Comparison of ENCODE assay signal across 9 cellular contexts in the genomic region with DNA sequence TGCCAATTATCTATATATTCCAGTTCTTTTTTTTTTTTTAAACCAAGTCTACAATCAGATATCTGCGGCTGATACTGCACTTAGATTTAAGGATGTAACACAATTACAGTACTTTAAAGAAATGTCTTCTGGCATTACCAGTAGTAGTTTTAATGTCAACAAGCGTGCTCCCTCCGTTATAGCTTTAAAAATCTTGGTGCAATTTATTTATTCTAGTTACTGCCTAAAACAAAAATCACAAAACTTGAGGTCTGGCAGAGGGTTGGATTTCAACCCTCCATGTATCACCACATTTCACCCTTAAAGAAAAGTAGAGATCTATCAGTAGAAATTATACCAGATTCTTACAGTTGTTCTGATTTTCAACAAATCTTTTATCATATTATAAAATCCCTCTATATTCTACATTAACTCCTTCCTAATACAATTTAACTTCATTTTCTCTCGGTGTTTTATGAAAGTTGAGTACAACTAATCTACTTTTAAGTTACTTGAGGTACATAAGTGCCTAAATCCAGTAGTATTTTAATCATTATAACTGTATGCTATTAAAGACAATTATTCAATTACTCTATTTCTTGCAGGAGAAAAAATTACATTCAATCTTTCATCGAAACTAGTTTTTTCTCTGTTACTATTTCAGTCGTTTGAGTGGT. TPM values are rescaled to one million over a fixed set of nuclear protein-coding genes. Genes with fewer than 3 reads are reported as not detected.
DNase-seq lines count a peak whose midpoint lies in the region; ATAC-seq and TF ChIP-seq lines count a peak whose summit lies in the region.
"Had no signal": no experiment of that assay in that cellular context is flagged by ENCODE, and none has a peak within 500 bp of the region (broad histone marks: within the 10 kb centered on the region; RNA-seq: fewer than 3 reads in every experiment).

No MANE protein-coding gene starts in this region.

- no peak for ATAC-seq in stimulated activated memory B cell treated with anti-CD40 and anti-IgM and Interleukin-4, amounts not matched to agents 10 μg/mL and 1 μg/mL and 100 μg/mL, for 72 hours
- ATAC-seq: activated naive CD4-positive, alpha-beta T cell treated with anti-CD3 and anti-CD28 coated beads, Interleukin-2, amount 50 U/mL, for 72 hours had no signal

- WGBS in mammary epithelial cell (ENCODE audit: low coverage, missing lambda C conversion rate) = 93% methylated on average over 6 of the region's 6 CpGs

- BruUV-seq in Calu3 (replicated peaks; lab: Mats Ljungman, UMichigan) (no TSS peak), mammary epithelial cell (replicated peaks; lab: Mats Ljungman, UMichigan) (no TSS peak)

- peak overlapping the region; percentile 82 for H3K27ac ChIP-seq in mammary epithelial cell (ENCODE audit: insufficient read depth, low read depth, low read length)
- H3K27ac ChIP-seq in osteoblast (ENCODE audit: low read depth, low read length) = no peak overlapping the region
- H3K27ac ChIP-seq in CD4-positive, alpha-beta memory T cell (ENCODE audit: low read depth, low read length) = no peak overlapping the region

- peak overlapping the region; percentile 70 for H2AFZ ChIP-seq in mammary epithelial cell (ENCODE audit: low read depth, low read length)
- H2AFZ ChIP-seq in osteoblast (ENCODE audit: low read length) = no peak overlapping the region

- intact Hi-C loops in Calu3 (cut with micrococcal nuclease; ENCODE audit: unreplicated experiment) (loop anchor here (2.0 to 5.0 kb wide), 2 partner anchors 25 to 69 kb away; no protein-coding TSS in a partner anchor), mammary epithelial cell (cut with micrococcal nuclease) (loop anchor here (10.0 kb wide), 2 partner anchors 119 to 231 kb away; a partner anchor contains a TSS)
- intact Hi-C loops in CD4-positive, alpha-beta memory T cell (cut with micrococcal nuclease) = no loop called here

- no peaks in the 10 kb centered on the region for H3K27me3 Mint-ChIP-seq in Calu3 (ENCODE audit: unreplicated experiment)
- no peaks in the 10 kb centered on the region for H3K27me3 Mint-ChIP-seq in stimulated activated memory B cell treated with anti-CD40 and anti-IgM and Interleukin-4, amounts not matched to agents 10 μg/mL and 1 μg/mL and 100 μg/mL, for 72 hours
- H3K27me3 Mint-ChIP-seq in CD4-positive, alpha-beta memory T cell = peaks cover 18 to 27% of the 10 kb centered on the region in 2 donors

- no peaks in the 10 kb centered on the region for H3K9me3 Mint-ChIP-seq in Calu3 (ENCODE audit: low read depth, unreplicated experiment)
- no peaks in the 10 kb centered on the region for H3K9me3 Mint-ChIP-seq in stimulated activated memory B cell treated with anti-CD40 and anti-IgM and Interleukin-4, amounts not matched to agents 10 μg/mL and 1 μg/mL and 100 μg/mL, for 72 hours
- H3K9me3 Mint-ChIP-seq in CD4-positive, alpha-beta memory T cell = peaks cover 0 to 6% (median 0%) of the 10 kb centered on the region in 8 donors
- H3K9me3 Mint-ChIP-seq: activated naive CD4-positive, alpha-beta T cell treated with anti-CD3 and anti-CD28 coated beads, Interleukin-2, amount 50 U/mL, for 72 hours had no signal

- peak overlapping the region; percentile 42 for H3K4me3 Mint-ChIP-seq in Calu3 (ENCODE audit: low read depth, unreplicated experiment)
- H3K4me3 Mint-ChIP-seq in stimulated activated memory B cell treated with anti-CD40 and anti-IgM and Interleukin-4, amounts not matched to agents 10 μg/mL and 1 μg/mL and 100 μg/mL, for 72 hours = no peak overlapping the region
- H3K4me3 Mint-ChIP-seq in CD4-positive, alpha-beta memory T cell = peak overlapping the region in 3 of 8 donors; percentile 31 to 70 (median 58)

- in situ Hi-C loops in KBM-7 (cut with MboI; ENCODE audit: low pct_unique_long_range_greater_than_20kb, low sequenced_read_pairs) = loop anchor here (25.0 kb wide), 1 partner anchor 239 kb away; a partner anchor contains a TSS
- in situ Hi-C loops in mammary epithelial cell (cut with MboI; ENCODE audit: low sequenced_read_pairs in 2 of 2) = no loop called here

- H3K4me2 ChIP-seq in mammary epithelial cell (ENCODE audit: insufficient read depth, low read depth, low read length) (peak overlapping the region; percentile 86), osteoblast (ENCODE audit: insufficient read depth, low read length) (peak overlapping the region; percentile 37)

- H3K79me2 ChIP-seq in mammary epithelial cell (ENCODE audit: insufficient read depth, low read length) (peaks cover 38% of the 10 kb centered on the region), osteoblast (ENCODE audit: insufficient read depth, low read length) (peaks cover 34% of the 10 kb centered on the region)

- POLR2A ChIA-PET in CD4-positive, alpha-beta memory T cell (lab: Charles Lee; ENCODE audit: partially characterized antibody) = no interaction called here

- no peaks in the 10 kb centered on the region for H3K27me3 ChIP-seq in mammary epithelial cell (ENCODE audit: insufficient read depth, low read length)
- peaks cover 10% of the 10 kb centered on the region for H3K27me3 ChIP-seq in osteoblast (ENCODE audit: insufficient read depth, low read length)
- H3K27me3 ChIP-seq in CD4-positive, alpha-beta memory T cell (ENCODE audit: insufficient read depth, low read length) = peaks cover 25% of the 10 kb centered on the region

- peak overlapping the region in 2 of 3 experiments; percentile 17 to 100 for H3K4me3 ChIP-seq in mammary epithelial cell (replicated peaks in 1 of 3; ENCODE audit: insufficient read depth in 1 of 3, low read depth in 2 of 3, low read length in 3 of 3)
- H3K4me3 ChIP-seq in osteoblast (ENCODE audit: insufficient read depth, low read length) = no peak overlapping the region
- no peak overlapping the region for H3K4me3 ChIP-seq in CD4-positive, alpha-beta memory T cell (ENCODE audit: low read length in 2 of 2)

- H3K36me3 Mint-ChIP-seq in Calu3 (ENCODE audit: insufficient read depth, unreplicated experiment) = peaks cover 29% of the 10 kb centered on the region
- H3K36me3 Mint-ChIP-seq in stimulated activated memory B cell treated with anti-CD40 and anti-IgM and Interleukin-4, amounts not matched to agents 10 μg/mL and 1 μg/mL and 100 μg/mL, for 72 hours = no peaks in the 10 kb centered on the region
- H3K36me3 Mint-ChIP-seq in CD4-positive, alpha-beta memory T cell = peaks cover 0 to 16% of the 10 kb centered on the region in 2 donors

- CTCF ChIA-PET in Calu3 (lab: Charles Lee) = no interaction called here
- CTCF ChIA-PET in mammary epithelial cell (lab: Charles Lee; ENCODE audit: low non-redundant PET) = no interaction called here
- CTCF ChIA-PET in CD4-positive, alpha-beta memory T cell (lab: Charles Lee; ENCODE audit: partially characterized antibody) = interaction anchor here (0.7 kb wide), 1 partner anchor 71 kb away, joined by 4 read pairs; no protein-coding TSS in a partner anchor

- H3K27ac Mint-ChIP-seq in Calu3 (ENCODE audit: unreplicated experiment) = peak overlapping the region; percentile 63
- no peak overlapping the region for H3K27ac Mint-ChIP-seq in stimulated activated memory B cell treated with anti-CD40 and anti-IgM and Interleukin-4, amounts not matched to agents 10 μg/mL and 1 μg/mL and 100 μg/mL, for 72 hours
- H3K27ac Mint-ChIP-seq in CD4-positive, alpha-beta memory T cell = peak overlapping the region in 1 of 7 donors; percentile 99

- H4K20me1 ChIP-seq in mammary epithelial cell (ENCODE audit: insufficient read depth, low read length) (no peaks in the 10 kb centered on the region), osteoblast (ENCODE audit: insufficient read depth, low read length) (peaks cover 19% of the 10 kb centered on the region)

- TF ChIP-seq CTCF in Calu3 (IDR thresholded peaks at IDR 0.05; ENCODE audit: unreplicated experiment) = no peak
- no peak for TF ChIP-seq CTCF in mammary epithelial cell (conservative IDR thresholded peaks at IDR 0.05 in 1 of 2, IDR thresholded peaks at IDR 0.05 in 1 of 2; ENCODE audit: extremely low read depth in 1 of 2, insufficient read depth in 1 of 2, low read depth in 1 of 2, low read length in 2 of 2)
- TF ChIP-seq CTCF in osteoblast (IDR thresholded peaks at IDR 0.05; ENCODE audit: extremely low read depth, low read depth, low read length) = no peak

- H3K4me1 ChIP-seq in mammary epithelial cell (ENCODE audit: insufficient read depth, low read length) (peaks cover 18% of the 10 kb centered on the region), osteoblast (ENCODE audit: insufficient read depth, low read length) (peaks cover 24% of the 10 kb centered on the region)
- H3K4me1 ChIP-seq in CD4-positive, alpha-beta memory T cell (ENCODE audit: insufficient read depth, low read length) = peaks cover 37% of the 10 kb centered on the region

- dilution Hi-C loops in mammary epithelial cell (cut with HindIII; ENCODE audit: low sequenced_read_pairs) = no loop called here

- peaks cover 19% of the 10 kb centered on the region for H3K4me1 Mint-ChIP-seq in Calu3 (ENCODE audit: low read depth, unreplicated experiment)
- peaks cover 33% of the 10 kb centered on the region for H3K4me1 Mint-ChIP-seq in stimulated activated memory B cell treated with anti-CD40 and anti-IgM and Interleukin-4, amounts not matched to agents 10 μg/mL and 1 μg/mL and 100 μg/mL, for 72 hours
- H3K4me1 Mint-ChIP-seq in CD4-positive, alpha-beta memory T cell = peaks cover 19 to 45% (median 32%) of the 10 kb centered on the region in 4 donors

- H3K9ac ChIP-seq in mammary epithelial cell (ENCODE audit: insufficient read depth, low read length) = no peak overlapping the region

- H3K9me3 ChIP-seq in mammary epithelial cell (replicated peaks; ENCODE audit: insufficient read depth, low read length) = no peaks in the 10 kb centered on the region
- no peaks in the 10 kb centered on the region for H3K9me3 ChIP-seq in osteoblast (ENCODE audit: low read depth, low read length)
- no peaks in the 10 kb centered on the region for H3K9me3 ChIP-seq in CD4-positive, alpha-beta memory T cell (ENCODE audit: control insufficient read depth in 1 of 2, low read length in 2 of 2)

- DNase-seq in Calu3 (no peak), KBM-7 (peak; percentile 8), mammary epithelial cell (no peak), osteoblast (ENCODE audit: insufficient read length, low spot score, missing footprints) (no peak), NCI-H82 (lab: John Stamatoyannopoulos, UW) (no peak), H4 (ENCODE audit: low spot score) (no peak)
- DNase-seq in CD4-positive, alpha-beta memory T cell = no peak

- H3K36me3 ChIP-seq in mammary epithelial cell (ENCODE audit: insufficient read depth, low read length) = no peaks in the 10 kb centered on the region
- H3K36me3 ChIP-seq in osteoblast (ENCODE audit: insufficient read depth, low read length) = no peaks in the 10 kb centered on the region
- H3K36me3 ChIP-seq in CD4-positive, alpha-beta memory T cell (ENCODE audit: insufficient read depth, low read length) = no peaks in the 10 kb centered on the region

RNA-seq across cellular contexts. Expression of a gene that starts 2.0 kb away (rescaled TPM):
- 41.1 and 47.1 TPM in 2 replicates for total RNA-seq in Calu3 (2022)
- 10 to 100 TPM; 28.6 to 34.8 TPM for total RNA-seq in mammary epithelial cell
- 7.1 TPM for polyA plus RNA-seq in mammary epithelial cell
- polyA minus RNA-seq in mammary epithelial cell = 43.2 TPM
- 46.7 and 50.7 TPM in 2 replicates for total RNA-seq in osteoblast
- total RNA-seq in CD4-positive, alpha-beta memory T cell = 10 to 100 TPM; 85.0 to 94.9 TPM
- polyA plus RNA-seq in CD4-positive, alpha-beta memory T cell = 10 to 100 TPM in 1 of 2 donors, 1 to 10 TPM in 1; 6.7 to 18.6 TPM
- total RNA-seq in H4 (2014; rRNA removed; shearing (Covaris generic)) = 11.9 and 12.2 TPM in 2 replicates

Comparison
In these comparisons a context has a peak if more than half of its experiments do, and no peak if none do; other contexts are left out.
1. H3K4me3 ChIP-seq: peak in mammary epithelial cell (2 of 3); none in osteoblast (single experiment) and CD4-positive, alpha-beta memory T cell (0 of 2).